Comparison of ENCODE assay signal across 12 cellular contexts in the genomic region with DNA sequence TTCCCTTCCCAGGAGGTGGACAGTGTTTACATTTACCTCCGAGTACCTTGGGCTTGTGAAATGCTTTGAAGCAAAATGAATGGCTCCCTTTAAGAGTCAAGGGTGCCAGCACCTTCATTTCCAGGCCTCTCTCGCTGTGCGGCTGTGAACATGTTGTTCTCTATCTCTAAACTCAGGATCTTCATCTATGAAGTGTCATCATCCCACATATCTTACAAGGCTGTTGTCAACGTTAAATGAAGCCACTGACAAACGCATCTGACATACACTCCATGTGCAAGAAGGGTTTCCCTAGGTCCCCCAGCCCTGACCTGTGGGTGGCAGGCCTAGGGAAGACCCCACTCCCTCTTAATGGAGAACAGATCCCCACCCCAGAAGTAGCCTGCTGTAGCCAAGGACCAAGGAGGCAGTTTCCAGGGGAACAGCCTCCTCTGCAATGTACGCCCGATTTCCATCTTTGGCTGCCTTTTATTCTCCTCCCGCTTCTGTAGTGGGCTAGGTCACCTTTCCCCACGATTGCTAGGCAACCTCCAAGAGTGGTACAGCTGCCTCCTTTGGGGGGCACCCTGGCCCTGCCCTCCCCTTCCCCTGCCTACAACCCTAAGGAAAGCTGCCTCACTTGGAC. TPM values are rescaled to one million over a fixed set of nuclear protein-coding genes. Genes with fewer than 3 reads are reported as not detected.
DNase-seq lines count a peak whose midpoint lies in the region; ATAC-seq and TF ChIP-seq lines count a peak whose summit lies in the region.
"Had no signal": no experiment of that assay in that cellular context is flagged by ENCODE, and none has a peak within 500 bp of the region (broad histone marks: within the 10 kb centered on the region; RNA-seq: fewer than 3 reads in every experiment).

No MANE protein-coding gene starts in this region.

- H3K4me1 ChIP-seq in CD8-positive, alpha-beta memory T cell (ENCODE audit: insufficient read depth, low read length), result peaks cover 72% of the 10 kb centered on the region
- H3K4me1 ChIP-seq in RWPE2 (ENCODE audit: insufficient read depth, poor library complexity, severe bottlenecking) (peaks cover 100% of the 10 kb centered on the region), endodermal cell (ENCODE audit: control insufficient read depth, insufficient read depth, low read length) (peaks cover 26% of the 10 kb centered on the region), smooth muscle cell (ENCODE audit: low read depth) (peaks cover 29% of the 10 kb centered on the region)

- ATAC-seq in RWPE2 (ENCODE audit: low read depth) (no peak), GM19351 (IDR thresholded peaks at IDR 0.05; ENCODE audit: unreplicated experiment) (no peak)
- ATAC-seq: stimulated activated memory B cell treated with anti-CD40 and anti-IgM and Interleukin-4, amounts not matched to agents 10 μg/mL and 1 μg/mL and 100 μg/mL, for 72 hours had no signal

- no peak overlapping the region for H3K27ac ChIP-seq in CD8-positive, alpha-beta memory T cell (ENCODE audit: low read depth, low read length)
- peak overlapping the region; percentile 98 for H3K27ac ChIP-seq in RWPE2 (ENCODE audit: poor library complexity, severe bottlenecking)
- H3K27ac ChIP-seq in endodermal cell (ENCODE audit: low read depth, low read length), result no peak overlapping the region
- H3K27ac ChIP-seq in smooth muscle cell (ENCODE audit: low read depth), result peak overlapping the region; percentile 96
- H3K27ac ChIP-seq: lower lobe of right lung had no signal

- POLR2A ChIA-PET in CD8-positive, alpha-beta memory T cell (lab: Charles Lee), result no interaction called here

- H3K79me2 ChIP-seq in smooth muscle cell (ENCODE audit: low read depth), result peaks cover 100% of the 10 kb centered on the region

- peaks cover 0 to 2% (median 0%) of the 10 kb centered on the region in 5 donors for H3K9me3 Mint-ChIP-seq in CD8-positive, alpha-beta memory T cell
- H3K9me3 Mint-ChIP-seq in endodermal cell, result no peaks in the 10 kb centered on the region
- H3K9me3 Mint-ChIP-seq: brain had no signal

- TF ChIP-seq CTCF in RWPE2 (IDR thresholded peaks at IDR 0.05; ENCODE audit: poor library complexity, severe bottlenecking), result no peak
- TF ChIP-seq CTCF in endodermal cell (conservative IDR thresholded peaks at IDR 0.05), result no peak
- TF ChIP-seq CTCF in smooth muscle cell (IDR thresholded peaks at IDR 0.05; ENCODE audit: borderline replicate concordance, insufficient read depth, poor library complexity, severe bottlenecking), result no peak

- H3K27me3 ChIP-seq in CD8-positive, alpha-beta memory T cell (ENCODE audit: insufficient read depth, low read length, poor library complexity, severe bottlenecking), result no peaks in the 10 kb centered on the region
- no peaks in the 10 kb centered on the region for H3K27me3 ChIP-seq in RWPE2 (ENCODE audit: insufficient read depth, poor library complexity, severe bottlenecking)
- H3K27me3 ChIP-seq in endodermal cell (ENCODE audit: control insufficient read depth, insufficient read depth, low read length, poor library complexity, severe bottlenecking), result no peaks in the 10 kb centered on the region
- no peaks in the 10 kb centered on the region for H3K27me3 ChIP-seq in smooth muscle cell (ENCODE audit: low read depth)

- H3F3A ChIP-seq in smooth muscle cell (ENCODE audit: low read depth), result peaks cover 30% of the 10 kb centered on the region

- H3K36me3 ChIP-seq in CD8-positive, alpha-beta memory T cell (ENCODE audit: insufficient read depth, low read length), result no peaks in the 10 kb centered on the region
- H3K36me3 ChIP-seq in RWPE2 (ENCODE audit: low read depth) (peaks cover 100% of the 10 kb centered on the region), endodermal cell (ENCODE audit: control insufficient read depth, insufficient read depth, low read length) (peaks cover 95% of the 10 kb centered on the region), smooth muscle cell (ENCODE audit: low read depth) (peaks cover 2% of the 10 kb centered on the region)

- peaks cover 0 to 3% of the 10 kb centered on the region in 2 donors for H3K27me3 Mint-ChIP-seq in CD8-positive, alpha-beta memory T cell
- no peaks in the 10 kb centered on the region for H3K27me3 Mint-ChIP-seq in endodermal cell (ENCODE audit: insufficient read depth)
- H3K27me3 Mint-ChIP-seq: brain had no signal

- peak overlapping the region in 3 of 7 donors; percentile 7 to 15 (median 9) for H3K4me3 Mint-ChIP-seq in CD8-positive, alpha-beta memory T cell
- H3K4me3 Mint-ChIP-seq in endodermal cell, result no peak overlapping the region
- H3K4me3 Mint-ChIP-seq: stimulated activated memory B cell treated with anti-CD40 and anti-IgM and Interleukin-4, amounts not matched to agents 10 μg/mL and 1 μg/mL and 100 μg/mL, for 72 hours had no signal

- H2AFZ ChIP-seq in smooth muscle cell (ENCODE audit: low read depth), result no peak overlapping the region

- peak overlapping the region in 7 of 8 donors; percentile 44 to 96 (median 93) for H3K27ac Mint-ChIP-seq in CD8-positive, alpha-beta memory T cell
- H3K27ac Mint-ChIP-seq in endodermal cell, result peak overlapping the region; percentile 15
- H3K27ac Mint-ChIP-seq: stimulated activated memory B cell treated with anti-CD40 and anti-IgM and Interleukin-4, amounts not matched to agents 10 μg/mL and 1 μg/mL and 100 μg/mL, for 72 hours had no signal

- WGBS in endodermal cell (ENCODE audit: insufficient coverage in 1 of 2, insufficient read length in 1 of 2), 2 experiments, result 91 to 93% methylated on average over 5 to 9 of the region's 9 CpGs
- 81% methylated on average over 9 of the region's 9 CpGs for WGBS in smooth muscle cell (ENCODE audit: low lambda C conversion rate)

- peak overlapping the region; percentile 91 for H3K4me2 ChIP-seq in smooth muscle cell

- CTCF ChIA-PET in CD8-positive, alpha-beta memory T cell (lab: Charles Lee), result no interaction called here

- H3K36me3 Mint-ChIP-seq in CD8-positive, alpha-beta memory T cell, result peaks cover 0 to 3% (median 0%) of the 10 kb centered on the region in 3 donors
- H3K36me3 Mint-ChIP-seq in endodermal cell (ENCODE audit: low read depth), result peaks cover 46% of the 10 kb centered on the region
- H3K36me3 Mint-ChIP-seq: stimulated activated memory B cell treated with anti-CD40 and anti-IgM and Interleukin-4, amounts not matched to agents 10 μg/mL and 1 μg/mL and 100 μg/mL, for 72 hours had no signal

- H3K4me3 ChIP-seq in CD8-positive, alpha-beta memory T cell (ENCODE audit: low read length), result no peak overlapping the region
- H3K4me3 ChIP-seq in RWPE2 (ENCODE audit: severe bottlenecking) (no peak overlapping the region), endodermal cell (ENCODE audit: low read length) (no peak overlapping the region), smooth muscle cell (no peak overlapping the region)
- H3K4me3 ChIP-seq: lower lobe of right lung had no signal

- no peak overlapping the region for H3K9ac ChIP-seq in endodermal cell (ENCODE audit: extremely low read depth, low read length, poor library complexity, severe bottlenecking)
- H3K9ac ChIP-seq in smooth muscle cell (ENCODE audit: low read depth), result peak overlapping the region; percentile 39

- DNase-seq in CD8-positive, alpha-beta memory T cell, result no peak
- DNase-seq in RWPE2 (ENCODE audit: low spot score), result no peak
- no peak for DNase-seq in endodermal cell
- DNase-seq in smooth muscle cell (lab: John Stamatoyannopoulos, UW; ENCODE audit: unreplicated experiment), result no peak
- DNase-seq in activated effector memory CD4-positive, alpha-beta T cell treated with anti-CD3 and anti-CD28 coated beads, Interleukin-2, amount 50 U/mL, for 16 hours, result no peak
- no peak for DNase-seq in medulla oblongata (ENCODE audit: extremely low spot score)
- DNase-seq: lower lobe of right lung; NCI-H226; stimulated activated CD4-positive, alpha-beta T cell treated with anti-CD3 and anti-CD28 coated beads, Interleukin-2, amount 100 ng/mL, for 24 hours had no signal

- peaks cover 57 to 77% (median 65%) of the 10 kb centered on the region in 3 donors for H3K4me1 Mint-ChIP-seq in CD8-positive, alpha-beta memory T cell
- H3K4me1 Mint-ChIP-seq in endodermal cell, result peaks cover 69% of the 10 kb centered on the region
- H3K4me1 Mint-ChIP-seq: stimulated activated memory B cell treated with anti-CD40 and anti-IgM and Interleukin-4, amounts not matched to agents 10 μg/mL and 1 μg/mL and 100 μg/mL, for 72 hours had no signal

- H4K20me1 ChIP-seq in smooth muscle cell (ENCODE audit: low read depth), result peaks cover 100% of the 10 kb centered on the region

- H3K9me3 ChIP-seq in CD8-positive, alpha-beta memory T cell (ENCODE audit: low read length), result no peaks in the 10 kb centered on the region
- H3K9me3 ChIP-seq in RWPE2 (ENCODE audit: severe bottlenecking), result no peaks in the 10 kb centered on the region
- no peaks in the 10 kb centered on the region for H3K9me3 ChIP-seq in endodermal cell (ENCODE audit: control insufficient read depth, low read length)
- no peaks in the 10 kb centered on the region for H3K9me3 ChIP-seq in smooth muscle cell (replicated peaks; ENCODE audit: low read depth)
- H3K9me3 ChIP-seq: lower lobe of right lung had no signal

RNA-seq across cellular contexts. Expression of a gene that starts 7.6 kb away (rescaled TPM):
- total RNA-seq in CD8-positive, alpha-beta memory T cell, result 10 to 100 TPM; 52.7 to 53.3 TPM
- polyA plus RNA-seq in CD8-positive, alpha-beta memory T cell, result 47.4 TPM
- total RNA-seq in endodermal cell (100 to 1,000 TPM; 190 to 275 TPM), smooth muscle cell (361 and 422 TPM in 2 replicates)
- polyA plus RNA-seq in endodermal cell (2013, experiment 1 of 2), result 115 TPM
- polyA plus RNA-seq in endodermal cell (2013, experiment 2 of 2), result 126 TPM
- 741 and 806 TPM in 2 replicates for polyA plus RNA-seq in smooth muscle cell

Comparison
In these comparisons a context has a peak if more than half of its experiments do, and no peak if none do; other contexts are left out.
1. H3K27ac ChIP-seq: peak in RWPE2 (single experiment) and smooth muscle cell (single experiment); none in CD8-positive, alpha-beta memory T cell (single experiment) and endodermal cell (single experiment).